Comparison of ENCODE assay signal across 13 cellular contexts in the genomic region with DNA sequence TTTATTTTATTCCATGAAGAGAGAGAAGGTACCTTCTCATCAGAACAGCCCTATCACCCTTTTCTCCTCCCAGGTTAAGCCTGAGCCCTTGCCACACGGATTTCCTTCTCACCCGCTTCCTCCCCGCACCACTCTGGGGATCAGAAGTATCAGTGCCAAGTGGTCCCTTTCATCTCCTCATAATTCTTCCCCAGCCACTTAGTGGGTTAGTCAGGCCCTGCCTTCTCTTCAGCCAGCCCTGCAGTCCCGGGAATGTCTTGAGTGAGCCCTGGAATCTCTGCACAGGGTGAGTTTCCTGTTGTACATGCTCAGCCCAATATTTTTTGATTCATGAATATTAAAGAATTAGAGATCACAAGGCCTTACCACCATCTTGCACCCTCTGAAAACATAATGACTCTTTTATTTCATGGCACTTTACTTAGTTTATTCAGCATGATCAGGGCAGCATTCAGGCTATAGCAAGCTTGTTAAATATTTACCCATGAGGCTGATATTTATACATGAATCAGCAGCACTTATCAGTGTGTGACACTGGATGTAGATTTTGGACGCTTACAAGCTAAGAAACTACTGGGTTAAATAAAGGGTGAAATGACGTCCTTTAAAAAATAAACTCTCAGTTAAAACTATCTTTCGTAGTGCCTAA.
DNase-seq lines count a peak whose midpoint lies in the region; ATAC-seq and TF ChIP-seq lines count a peak whose summit lies in the region.
"Had no signal": no experiment of that assay in that cellular context is flagged by ENCODE, and none has a peak within 500 bp of the region (broad histone marks: within the 10 kb centered on the region; RNA-seq: fewer than 3 reads in every experiment).

No MANE protein-coding gene starts in this region.

- H3K36me3 ChIP-seq in liver (ENCODE audit: control insufficient read depth in 4 of 4, insufficient read depth in 3 of 4, low read depth in 1 of 4, low read length in 3 of 4) (peaks cover 0 to 5% (median 0%) of the 10 kb centered on the region in 4 donors), upper lobe of right lung (peaks cover 6% of the 10 kb centered on the region)
- H3K36me3 ChIP-seq: neutrophil had no signal

- H3K4me1 ChIP-seq in liver (ENCODE audit: control insufficient read depth in 4 of 4, insufficient read depth in 4 of 4, low read length in 3 of 4) (peaks cover 4 to 16% (median 6%) of the 10 kb centered on the region in 4 donors), upper lobe of right lung (no peaks in the 10 kb centered on the region)

- H3K27ac ChIP-seq in liver (ENCODE audit: low read depth in 1 of 2, low read length in 2 of 2) (peak overlapping the region; percentile 50 to 69), upper lobe of right lung (no peak overlapping the region)
- H3K27ac ChIP-seq: neutrophil, RWPE1 had no signal

- H3K9me3 ChIP-seq in T-helper 17 cell (ENCODE audit: control insufficient read depth, low read length, poor library complexity, severe bottlenecking): no peaks in the 10 kb centered on the region
- no peaks in the 10 kb centered on the region for H3K9me3 ChIP-seq in liver (ENCODE audit: control insufficient read depth in 4 of 4, low read length in 3 of 4)
- no peaks in the 10 kb centered on the region for H3K9me3 ChIP-seq in upper lobe of right lung
- H3K9me3 ChIP-seq: neutrophil had no signal

- 54% methylated on average over 7 of the region's 7 CpGs for WGBS in liver

- H3K4me3 ChIP-seq in liver (ENCODE audit: low read depth in 1 of 3, low read length in 3 of 3) (no peak overlapping the region), upper lobe of right lung (no peak overlapping the region)

- intact Hi-C loops in upper lobe of right lung (cut with DNase I): no loop called here

- no peaks in the 10 kb centered on the region for H3K27me3 ChIP-seq in liver (ENCODE audit: control insufficient read depth in 4 of 4, insufficient read depth in 4 of 4, low read length in 3 of 4)
- H3K27me3 ChIP-seq in upper lobe of right lung: no peaks in the 10 kb centered on the region
- H3K27me3 ChIP-seq: neutrophil had no signal

- TF ChIP-seq CTCF in liver (IDR thresholded peaks at IDR 0.05; ENCODE audit: low read depth, low read length, missing input control) (no peak), upper lobe of right lung (IDR thresholded peaks at IDR 0.05) (no peak)

- TF ChIP-seq RAD21 in liver (IDR thresholded peaks at IDR 0.05): peak; percentile 41 to 42

- ATAC-seq in T-helper 17 cell: no peak
- ATAC-seq in upper lobe of right lung: peak; percentile 74
- ATAC-seq: activated T-helper 17 cell treated with anti-CD3 and anti-CD28 coated beads, Interleukin-2, amount 50 U/mL, for 72 hours had no signal

- peaks cover 6% of the 10 kb centered on the region for H3K36me3 Mint-ChIP-seq in T-helper 17 cell (ENCODE audit: low read depth)

- peak overlapping the region; percentile 56 for H3K27ac Mint-ChIP-seq in T-helper 17 cell

- H3K4me1 Mint-ChIP-seq in T-helper 17 cell: peaks cover 12% of the 10 kb centered on the region

- H3K27me3 Mint-ChIP-seq in T-helper 17 cell: no peaks in the 10 kb centered on the region
- H3K27me3 Mint-ChIP-seq: activated T-helper 17 cell treated with anti-CD3 and anti-CD28 coated beads, Interleukin-2, amount 50 U/mL, for 72 hours had no signal

- H3K4me3 Mint-ChIP-seq in T-helper 17 cell: no peak overlapping the region
- H3K4me3 Mint-ChIP-seq: activated T-helper 17 cell treated with anti-CD3 and anti-CD28 coated beads, Interleukin-2, amount 50 U/mL, for 72 hours had no signal

- H3K9ac ChIP-seq in liver (ENCODE audit: low read depth in 1 of 2, low read length in 2 of 2): no peak overlapping the region

- DNase-seq in NCI-H1417 (lab: John Stamatoyannopoulos, UW) (peak in 2 of 3 experiments; percentile 20 to 50), NCI-H1417 treated with DMSO at 0.1 percent for 48 hours (lab: John Stamatoyannopoulos, UW) (no peak), T-helper 17 cell (no peak), upper lobe of right lung (no peak), OCI-M2 (lab: John Stamatoyannopoulos, UW; ENCODE audit: unreplicated experiment) (no peak)
- DNase-seq in activated naive CD4-positive, alpha-beta T cell (lab: John Stamatoyannopoulos, UW): no peak
- no peak for DNase-seq in stimulated activated naive CD4-positive, alpha-beta T cell treated with Interleukin-2 at 50 U/mL for 16 hours (lab: John Stamatoyannopoulos, UW)
- DNase-seq: 8988T, NCI-H1436 treated with DMSO at 0.1 percent for 48 hours had no signal

TF ChIP-seq in liver, 16 proteins besides CTCF, POLR2A, EP300 and RAD21:
- TF ChIP-seq SP1 (IDR thresholded peaks at IDR 0.05) (peak; percentile 11), NR2F2 (IDR thresholded peaks at IDR 0.05) (no peak), FOXA1 (IDR thresholded peaks at IDR 0.05) (peak; percentile 23), FOXA2 (IDR thresholded peaks at IDR 0.05) (peak; percentile 55), HNF4A (conservative IDR thresholded peaks at IDR 0.05) (peak in 1 of 2 donors; percentile 45), GABPA (IDR thresholded peaks at IDR 0.05 in 1 of 2, conservative IDR thresholded peaks at IDR 0.05 in 1 of 2) (no peak), YY1 (IDR thresholded peaks at IDR 0.05) (peak; percentile 58), RXRA (IDR thresholded peaks at IDR 0.05) (peak in 1 of 2 donors; percentile 68), TAF1 (conservative IDR thresholded peaks at IDR 0.05) (no peak), JUND (IDR thresholded peaks at IDR 0.05) (no peak), EGR1 (IDR thresholded peaks at IDR 0.05; ENCODE audit: low read depth in 2 of 2) (no peak)
- TF ChIP-seq, protein P1, sequence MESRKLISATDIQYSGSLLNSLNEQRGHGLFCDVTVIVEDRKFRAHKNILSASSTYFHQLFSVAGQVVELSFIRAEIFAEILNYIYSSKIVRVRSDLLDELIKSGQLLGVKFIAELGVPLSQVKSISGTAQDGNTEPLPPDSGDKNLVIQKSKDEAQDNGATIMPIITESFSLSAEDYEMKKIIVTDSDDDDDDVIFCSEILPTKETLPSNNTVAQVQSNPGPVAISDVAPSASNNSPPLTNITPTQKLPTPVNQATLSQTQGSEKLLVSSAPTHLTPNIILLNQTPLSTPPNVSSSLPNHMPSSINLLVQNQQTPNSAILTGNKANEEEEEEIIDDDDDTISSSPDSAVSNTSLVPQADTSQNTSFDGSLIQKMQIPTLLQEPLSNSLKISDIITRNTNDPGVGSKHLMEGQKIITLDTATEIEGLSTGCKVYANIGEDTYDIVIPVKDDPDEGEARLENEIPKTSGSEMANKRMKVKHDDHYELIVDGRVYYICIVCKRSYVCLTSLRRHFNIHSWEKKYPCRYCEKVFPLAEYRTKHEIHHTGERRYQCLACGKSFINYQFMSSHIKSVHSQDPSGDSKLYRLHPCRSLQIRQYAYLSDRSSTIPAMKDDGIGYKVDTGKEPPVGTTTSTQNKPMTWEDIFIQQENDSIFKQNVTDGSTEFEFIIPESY (IDR thresholded peaks at IDR 0.05): peak; percentile 26
- TF ChIP-seq, protein P2, sequence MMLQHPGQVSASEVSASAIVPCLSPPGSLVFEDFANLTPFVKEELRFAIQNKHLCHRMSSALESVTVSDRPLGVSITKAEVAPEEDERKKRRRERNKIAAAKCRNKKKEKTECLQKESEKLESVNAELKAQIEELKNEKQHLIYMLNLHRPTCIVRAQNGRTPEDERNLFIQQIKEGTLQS (IDR thresholded peaks at IDR 0.05): no peak
- TF ChIP-seq, protein P3, sequence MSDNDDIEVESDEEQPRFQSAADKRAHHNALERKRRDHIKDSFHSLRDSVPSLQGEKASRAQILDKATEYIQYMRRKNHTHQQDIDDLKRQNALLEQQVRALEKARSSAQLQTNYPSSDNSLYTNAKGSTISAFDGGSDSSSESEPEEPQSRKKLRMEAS (IDR thresholded peaks at IDR 0.05): peak; percentile 51

Comparison
In these comparisons a context has a peak if more than half of its experiments do, and no peak if none do; other contexts are left out.
1. DNase-seq: peak in NCI-H1417 (2 of 3); none in NCI-H1417 treated with DMSO at 0.1 percent for 48 hours (single experiment), T-helper 17 cell (0 of 3), upper lobe of right lung (single experiment), activated naive CD4-positive, alpha-beta T cell (0 of 4), OCI-M2 (single experiment) and stimulated activated naive CD4-positive, alpha-beta T cell treated with Interleukin-2 at 50 U/mL for 16 hours (single experiment).